Comparison of ENCODE assay signal across 18 cellular contexts in genomic region chr20:20095114-20095872, GRCh38. TPM values are rescaled to one million over a fixed set of nuclear protein-coding genes. Genes with fewer than 3 reads are reported as not detected.
DNase-seq lines count a peak whose midpoint lies in the region; ATAC-seq, FAIRE-seq and TF ChIP-seq lines count a peak whose summit lies in the region.
"Had no signal": no experiment of that assay in that cellular context is flagged by ENCODE, and none has a peak within 500 bp of the region (broad histone marks: within the 10 kb centered on the region; RNA-seq: fewer than 3 reads in every experiment).

No MANE protein-coding gene starts in this region.

- TF ChIP-seq CTCF in HepG2 (CRISPR knock-in tag; IDR thresholded peaks at IDR 0.05), result no peak
- TF ChIP-seq CTCF in right lobe of liver (IDR thresholded peaks at IDR 0.05), result no peak
- TF ChIP-seq CTCF in epithelial cell of esophagus (IDR thresholded peaks at IDR 0.05; ENCODE audit: insufficient read depth, low read depth, low read length, missing control alignments), result no peak

- POLR2A ChIA-PET in HepG2 (lab: Yijun Ruan, JAX), result no interaction called here

- no peak for TF ChIP-seq RAD21 in HepG2 (CRISPR knock-in tag; IDR thresholded peaks at IDR 0.05)

- H3K4me1 ChIP-seq in HepG2 (ENCODE audit: insufficient read depth, low read length), result no peaks in the 10 kb centered on the region
- H3K4me1 ChIP-seq in right lobe of liver, result no peaks in the 10 kb centered on the region
- H3K4me1 ChIP-seq: SJCRH30 had no signal

- H3K27me3 ChIP-seq in HepG2 (ENCODE audit: control insufficient read depth in 1 of 2, insufficient read depth in 2 of 2, low read length in 2 of 2) (peaks cover 2 to 27% of the 10 kb centered on the region in 2 experiments; a peak in 4 of 5 replicates), right lobe of liver (no peaks in the 10 kb centered on the region)
- H3K27me3 ChIP-seq: BLaER1 treated with 17β-estradiol and CSF1 and Interleukin-3, amounts not matched to agents 10 nM and 100 nM; SJCRH30 had no signal

- H3K4me2 ChIP-seq in HepG2 (ENCODE audit: low read depth, low read length), result no peak overlapping the region

- no peak overlapping the region for H3K4me3 ChIP-seq in HepG2 (replicated peaks in 1 of 3; ENCODE audit: insufficient read depth in 1 of 3, low read depth in 2 of 3, low read length in 3 of 3)
- no peak overlapping the region for H3K4me3 ChIP-seq in right lobe of liver
- H3K4me3 ChIP-seq in epithelial cell of esophagus (ENCODE audit: low read length), result no peak overlapping the region
- H3K4me3 ChIP-seq: BLaER1 treated with 17β-estradiol and CSF1 and Interleukin-3, amounts not matched to agents 10 nM and 100 nM; SJCRH30 had no signal

- 24% methylated on average over 10 of the region's 10 CpGs for WGBS in HepG2 (ENCODE audit: low lambda C conversion rate)
- WGBS in right lobe of liver (ENCODE audit: insufficient coverage, low coverage, low lambda C conversion rate, missing lambda C conversion rate), result 81% methylated on average over 10 of the region's 10 CpGs

- no peak overlapping the region for H3K9ac ChIP-seq in HepG2 (ENCODE audit: insufficient read depth, low read depth, low read length)

- TF ChIP-seq POLR2A in HepG2 (IDR thresholded peaks at IDR 0.05; ENCODE audit: insufficient read depth in 1 of 2, low read depth in 2 of 2, low read length in 2 of 2) (no peak), right lobe of liver (IDR thresholded peaks at IDR 0.05) (no peak)

- no peak for FAIRE-seq in HepG2 (lab: Jason Lieb, UNC)

- no peak overlapping the region for H3K27ac ChIP-seq in HepG2 (ENCODE audit: extremely low read length, insufficient read depth, low read length)
- no peak overlapping the region for H3K27ac ChIP-seq in right lobe of liver
- H3K27ac ChIP-seq: SJCRH30 had no signal

- in situ Hi-C loops in HepG2 (cut with HindIII; ENCODE audit: extremely low pct_ligation_motif_present, low pct_unique_long_range_greater_than_20kb), result no loop called here

- no peak overlapping the region for H2AFZ ChIP-seq in HepG2 (ENCODE audit: low read length)

- CTCF ChIA-PET in HepG2 (lab: Yijun Ruan, JAX; ENCODE audit: low intra/inter-chr PET ratio, low total read pairs), result no interaction called here

- H4K20me1 ChIP-seq in HepG2 (ENCODE audit: insufficient read depth, low read length), result no peaks in the 10 kb centered on the region
- H4K20me1 ChIP-seq: BLaER1 treated with 17β-estradiol and CSF1 and Interleukin-3, amounts not matched to agents 10 nM and 100 nM had no signal

- intact Hi-C loops in HepG2 (cut with micrococcal nuclease; ENCODE audit: unreplicated experiment) (no loop called here), right lobe of liver (cut with DNase I) (no loop called here)

- H3K79me2 ChIP-seq in HepG2 (ENCODE audit: insufficient read depth, low read length), result no peaks in the 10 kb centered on the region

- no peaks in the 10 kb centered on the region for H3K36me3 ChIP-seq in HepG2 (replicated peaks in 1 of 2; ENCODE audit: control insufficient read depth in 1 of 2, insufficient read depth in 2 of 2, low read length in 2 of 2)
- H3K36me3 ChIP-seq in right lobe of liver, result no peaks in the 10 kb centered on the region
- H3K36me3 ChIP-seq: BLaER1 treated with 17β-estradiol and CSF1 and Interleukin-3, amounts not matched to agents 10 nM and 100 nM; SJCRH30 had no signal

- DNase-seq in HepG2 (ENCODE audit: low spot score) (no peak), right lobe of liver (no peak), NCI-H524 treated with DMSO at 0.1 percent for 48 hours (lab: John Stamatoyannopoulos, UW) (peak; percentile 87), epithelial cell of esophagus (ENCODE audit: low read depth) (peak; percentile 17)
- DNase-seq: CD8-positive, alpha-beta memory T cell; DMS79; H9; NCI-H1436 treated with DMSO at 0.1 percent for 48 hours; NCI-H2029; NCI-H774; PC-3; RPMI8226; SJCRH30 had no signal

- BruUV-seq in HepG2 (replicated peaks; lab: Mats Ljungman, UMichigan), result no TSS peak

- H3K9me3 ChIP-seq in HepG2 (ENCODE audit: low read length) (no peaks in the 10 kb centered on the region), right lobe of liver (no peaks in the 10 kb centered on the region)
- H3K9me3 ChIP-seq: BLaER1 treated with 17β-estradiol and CSF1 and Interleukin-3, amounts not matched to agents 10 nM and 100 nM; SJCRH30 had no signal

- ATAC-seq in HepG2 (no peak), right lobe of liver (no peak), GM19395 (IDR thresholded peaks at IDR 0.05; ENCODE audit: unreplicated experiment) (no peak), GM18868 (IDR thresholded peaks at IDR 0.05; ENCODE audit: unreplicated experiment) (no peak), esophagus mucosa (no peak)
- ATAC-seq: PC-3 had no signal

- TF ChIP-seq EP300 in HepG2 (IDR thresholded peaks at IDR 0.05; ENCODE audit: low read depth in 2 of 2, low read length in 2 of 2) (no peak), HepG2 (CRISPR knock-in tag; IDR thresholded peaks at IDR 0.05; ENCODE audit: borderline replicate concordance) (no peak)

TF ChIP-seq in HepG2, 621 proteins besides CTCF, POLR2A, EP300 and RAD21 (continues in another document):
- TF ChIP-seq ZNF430 (CRISPR knock-in tag; IDR thresholded peaks at IDR 0.05) (no peak), ZC3H13 (CRISPR knock-in tag; IDR thresholded peaks at IDR 0.05) (no peak)

RNA-seq across cellular contexts. Expression of gene CFAP61, which starts 43.0 kb away (rescaled TPM):
- 0.27 TPM in 1 of 2 replicates, not detected in the other for total RNA-seq in HepG2 (2016; rRNA removed; fragmentation: Illumina TruSeq; extraction: Trizol)
- total RNA-seq in HepG2 (2016; cell fraction: cytosol; rRNA removed; fragmentation: Illumina TruSeq; extraction: Trizol; ENCODE audit: low read depth), result not detected in 2 replicates
- 0.24 TPM in 1 of 2 replicates, not detected in the other for total RNA-seq in HepG2 (2016; cell fraction: insoluble cytoplasmic fraction; rRNA removed; fragmentation: Illumina TruSeq; extraction: Trizol)
- not detected in 2 replicates for total RNA-seq in HepG2 (2016; cell fraction: membrane; rRNA removed; fragmentation: Illumina TruSeq; extraction: Trizol)
- total RNA-seq in HepG2 (2016; cell fraction: nucleus; rRNA removed; fragmentation: Illumina TruSeq; extraction: Trizol), result 1.0 TPM in 1 of 2 replicates, not detected in the other
- not detected in 2 replicates for polyA plus RNA-seq in HepG2 (2011; rRNA removed)
- polyA plus RNA-seq in HepG2 (2011; cell fraction: cytosol; rRNA removed), result 0.12 and 0.17 TPM in 2 replicates
- polyA plus RNA-seq in HepG2 (2011; cell fraction: nucleus; rRNA removed), result 0.50 TPM in 1 of 2 replicates, not detected in the other
- polyA plus RNA-seq in HepG2 (2012), result 0.12 TPM in 1 of 2 replicates, not detected in the other
- not detected in 2 replicates for polyA plus RNA-seq in HepG2 (2016; cell fraction: cytosol; fragmentation: Illumina TruSeq; extraction: Trizol; ENCODE audit: low read depth)
- not detected in 2 replicates for polyA plus RNA-seq in HepG2 (2016; cell fraction: insoluble cytoplasmic fraction; fragmentation: Illumina TruSeq; extraction: Trizol; ENCODE audit: low read depth)
- polyA plus RNA-seq in HepG2 (2016; cell fraction: membrane; fragmentation: Illumina TruSeq; extraction: Trizol; ENCODE audit: low read depth), result not detected in 2 replicates
- polyA plus RNA-seq in HepG2 (2016; cell fraction: nucleus; fragmentation: Illumina TruSeq; extraction: Trizol; ENCODE audit: insufficient read depth, low read depth), result 0.77 TPM in 1 of 2 replicates, not detected in the other
- polyA minus RNA-seq in HepG2 (2011; rRNA and poly(A)+ RNA removed; ENCODE audit: low replicate concordance), result not detected in 2 replicates
- not detected in 2 replicates for polyA minus RNA-seq in HepG2 (2011; cell fraction: cytosol; rRNA and poly(A)+ RNA removed)
- polyA minus RNA-seq in HepG2 (2011; cell fraction: nucleus; rRNA and poly(A)+ RNA removed), result 0.64 TPM in 1 of 2 replicates, not detected in the other
- not detected for total RNA-seq in right lobe of liver
- total RNA-seq in esophagus mucosa, result not detected
- total RNA-seq: A673; CD8-positive, alpha-beta memory T cell; PC-3 had no signal
- polyA plus RNA-seq: CD8-positive, alpha-beta memory T cell had no signal

RNA-seq across cellular contexts. Expression of gene CRNKL1, which starts 43.0 kb away (rescaled TPM):
- total RNA-seq in HepG2 (2016; rRNA removed; fragmentation: Illumina TruSeq; extraction: Trizol) (64.5 and 103 TPM in 2 replicates), right lobe of liver (10 to 100 TPM in 1 of 6 experiments, 1 to 10 TPM in 5; 5.5 to 13.2 (median 7.2) TPM), esophagus mucosa (9.8 TPM)
- total RNA-seq in HepG2 (2016; cell fraction: cytosol; rRNA removed; fragmentation: Illumina TruSeq; extraction: Trizol; ENCODE audit: low read depth), result 8.3 and 8.7 TPM in 2 replicates
- total RNA-seq in HepG2 (2016; cell fraction: insoluble cytoplasmic fraction; rRNA removed; fragmentation: Illumina TruSeq; extraction: Trizol), result 62.9 and 102 TPM in 2 replicates
- total RNA-seq in HepG2 (2016; cell fraction: membrane; rRNA removed; fragmentation: Illumina TruSeq; extraction: Trizol), result 16.0 and 23.6 TPM in 2 replicates
- total RNA-seq in HepG2 (2016; cell fraction: nucleus; rRNA removed; fragmentation: Illumina TruSeq; extraction: Trizol), result 44.4 and 50.7 TPM in 2 replicates
- polyA plus RNA-seq in HepG2 (2011; rRNA removed), result 10.8 and 12.3 TPM in 2 replicates
- 7.1 and 10.7 TPM in 2 replicates for polyA plus RNA-seq in HepG2 (2011; cell fraction: cytosol; rRNA removed)
- polyA plus RNA-seq in HepG2 (2011; cell fraction: nucleus; rRNA removed), result 7.0 and 7.9 TPM in 2 replicates
- 24.5 and 37.7 TPM in 2 replicates for polyA plus RNA-seq in HepG2 (2012)
- 4.5 and 4.7 TPM in 2 replicates for polyA plus RNA-seq in HepG2 (2016; cell fraction: cytosol; fragmentation: Illumina TruSeq; extraction: Trizol; ENCODE audit: low read depth)
- polyA plus RNA-seq in HepG2 (2016; cell fraction: insoluble cytoplasmic fraction; fragmentation: Illumina TruSeq; extraction: Trizol; ENCODE audit: low read depth), result 69.8 and 72.6 TPM in 2 replicates
- polyA plus RNA-seq in HepG2 (2016; cell fraction: membrane; fragmentation: Illumina TruSeq; extraction: Trizol; ENCODE audit: low read depth), result 7.0 and 7.5 TPM in 2 replicates
- 51.1 and 58.0 TPM in 2 replicates for polyA plus RNA-seq in HepG2 (2016; cell fraction: nucleus; fragmentation: Illumina TruSeq; extraction: Trizol; ENCODE audit: insufficient read depth, low read depth)
- 5.1 and 9.0 TPM in 2 replicates for polyA minus RNA-seq in HepG2 (2011; rRNA and poly(A)+ RNA removed; ENCODE audit: low replicate concordance)
- 17.9 and 18.2 TPM in 2 replicates for polyA minus RNA-seq in HepG2 (2011; cell fraction: cytosol; rRNA and poly(A)+ RNA removed)
- polyA minus RNA-seq in HepG2 (2011; cell fraction: nucleus; rRNA and poly(A)+ RNA removed), result 46.4 and 51.1 TPM in 2 replicates

Comparison
In these comparisons a context has a peak if more than half of its experiments do, and no peak if none do; other contexts are left out.
1. DNase-seq: peak in NCI-H524 treated with DMSO at 0.1 percent for 48 hours (single experiment) and epithelial cell of esophagus (single experiment); none in HepG2 (single experiment) and right lobe of liver (0 of 3).